8 cellular contexts compared by ENCODE assay signal in the genomic region with DNA sequence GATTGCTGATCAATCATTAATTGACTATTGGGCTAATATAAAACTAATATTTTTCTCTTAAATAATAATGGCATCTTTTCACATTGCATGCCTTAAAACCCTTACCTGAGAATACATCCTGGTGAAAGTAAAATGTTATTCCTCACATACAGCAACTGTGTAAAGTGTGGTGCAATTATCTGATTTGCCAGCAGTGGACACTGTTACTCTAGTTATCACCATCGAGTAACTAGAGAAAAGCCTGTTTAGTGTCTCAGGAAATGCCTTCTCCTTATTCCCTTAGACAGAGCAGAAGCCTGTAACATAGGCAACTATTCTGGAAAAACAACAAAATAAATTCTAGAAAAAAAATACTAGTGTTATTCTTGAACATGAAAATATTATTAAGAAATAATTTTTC.
DNase-seq lines count a peak whose midpoint lies in the region; ATAC-seq and TF ChIP-seq lines count a peak whose summit lies in the region.

No MANE protein-coding gene starts in this region.

- no peak overlapping the region for H3K4me3 Mint-ChIP-seq in activated CD4-positive, alpha-beta T cell treated with anti-CD3 and anti-CD28 coated beads, Interleukin-2, amount 10 ng/mL, durations not matched to agents 24 days and 14 days
- H3K4me3 Mint-ChIP-seq in endothelial cell (ENCODE audit: unreplicated experiment) (no peak overlapping the region), nephron progenitor cell (no peak overlapping the region)
- H3K4me3 Mint-ChIP-seq in natural killer cell treated with Interleukin-12 subunit alpha and Interleukin-12 subunit beta and Interleukin-15 and Interleukin-18, amount 100 ng/mL, for 72 hours = no peak overlapping the region

- TF ChIP-seq CTCF in endothelial cell (IDR thresholded peaks at IDR 0.05; ENCODE audit: unreplicated experiment) (peak; percentile 41), nephron progenitor cell (IDR thresholded peaks at IDR 0.05) (peak; percentile 96)

- no peaks in the 10 kb centered on the region for H3K9me3 Mint-ChIP-seq in activated CD4-positive, alpha-beta T cell treated with anti-CD3 and anti-CD28 coated beads, Interleukin-2, amount 10 ng/mL, durations not matched to agents 24 days and 14 days
- H3K9me3 Mint-ChIP-seq in endothelial cell (ENCODE audit: unreplicated experiment) (no peaks in the 10 kb centered on the region), nephron progenitor cell (no peaks in the 10 kb centered on the region)
- no peaks in the 10 kb centered on the region for H3K9me3 Mint-ChIP-seq in natural killer cell treated with Interleukin-12 subunit alpha and Interleukin-12 subunit beta and Interleukin-15 and Interleukin-18, amount 100 ng/mL, for 72 hours

- peak; percentile 54 for ATAC-seq in HG03378 (IDR thresholded peaks at IDR 0.05; ENCODE audit: unreplicated experiment)
- ATAC-seq in natural killer cell treated with Interleukin-12 subunit alpha and Interleukin-12 subunit beta and Interleukin-15 and Interleukin-18, amount 100 ng/mL, for 72 hours = no peak

- no peaks in the 10 kb centered on the region for H3K27me3 Mint-ChIP-seq in activated CD4-positive, alpha-beta T cell treated with anti-CD3 and anti-CD28 coated beads, Interleukin-2, amount 10 ng/mL, durations not matched to agents 24 days and 14 days
- H3K27me3 Mint-ChIP-seq in endothelial cell (ENCODE audit: unreplicated experiment) = no peaks in the 10 kb centered on the region
- peaks cover 8% of the 10 kb centered on the region for H3K27me3 Mint-ChIP-seq in nephron progenitor cell (ENCODE audit: low read depth, poor library complexity)
- peaks cover 0 to 7% of the 10 kb centered on the region in 2 donors for H3K27me3 Mint-ChIP-seq in natural killer cell treated with Interleukin-12 subunit alpha and Interleukin-12 subunit beta and Interleukin-15 and Interleukin-18, amount 100 ng/mL, for 72 hours

- no peaks in the 10 kb centered on the region for H3K36me3 Mint-ChIP-seq in activated CD4-positive, alpha-beta T cell treated with anti-CD3 and anti-CD28 coated beads, Interleukin-2, amount 10 ng/mL, durations not matched to agents 24 days and 14 days (ENCODE audit: low read depth)
- H3K36me3 Mint-ChIP-seq in endothelial cell (ENCODE audit: low read depth, unreplicated experiment) (no peaks in the 10 kb centered on the region), nephron progenitor cell (ENCODE audit: low read depth) (no peaks in the 10 kb centered on the region)
- H3K36me3 Mint-ChIP-seq in natural killer cell treated with Interleukin-12 subunit alpha and Interleukin-12 subunit beta and Interleukin-15 and Interleukin-18, amount 100 ng/mL, for 72 hours = no peaks in the 10 kb centered on the region

- H3K27ac Mint-ChIP-seq in activated CD4-positive, alpha-beta T cell treated with anti-CD3 and anti-CD28 coated beads, Interleukin-2, amount 10 ng/mL, durations not matched to agents 24 days and 14 days = no peak overlapping the region
- H3K27ac Mint-ChIP-seq in endothelial cell (ENCODE audit: unreplicated experiment) = no peak overlapping the region
- H3K27ac Mint-ChIP-seq in nephron progenitor cell = no peak overlapping the region
- H3K27ac Mint-ChIP-seq in natural killer cell treated with Interleukin-12 subunit alpha and Interleukin-12 subunit beta and Interleukin-15 and Interleukin-18, amount 100 ng/mL, for 72 hours = no peak overlapping the region

- intact Hi-C loops in activated CD4-positive, alpha-beta T cell treated with anti-CD3 and anti-CD28 coated beads, Interleukin-2, amount 10 ng/mL, durations not matched to agents 24 days and 14 days (cut with micrococcal nuclease) = loop anchor here (5.0 to 10.0 kb wide), 3 partner anchors 515 to 797 kb away; no protein-coding TSS in a partner anchor

- DNase-seq in activated CD4-positive, alpha-beta T cell treated with anti-CD3 and anti-CD28 coated beads, Interleukin-2, amount 10 ng/mL, durations not matched to agents 24 days and 14 days = peak; percentile 57
- DNase-seq in activated CD4-positive, alpha-beta T cell treated with anti-CD3 and anti-CD28 coated beads, Interleukin-2, amount 50 U/mL, for 4 hours = no peak
- DNase-seq in NCI-H510A (lab: John Stamatoyannopoulos, UW) (peak; percentile 10), endothelial cell (ENCODE audit: low spot score) (peak; percentile 54), nephron progenitor cell (peak; percentile 46), hepatic stellate cell (ENCODE audit: low spot score) (no peak)
- DNase-seq in natural killer cell treated with Interleukin-12 subunit alpha and Interleukin-12 subunit beta and Interleukin-15 and Interleukin-18, amount 100 ng/mL, for 72 hours (ENCODE audit: low spot score) = no peak

- no peaks in the 10 kb centered on the region for H3K4me1 Mint-ChIP-seq in activated CD4-positive, alpha-beta T cell treated with anti-CD3 and anti-CD28 coated beads, Interleukin-2, amount 10 ng/mL, durations not matched to agents 24 days and 14 days
- H3K4me1 Mint-ChIP-seq in endothelial cell (ENCODE audit: unreplicated experiment) (no peaks in the 10 kb centered on the region), nephron progenitor cell (peaks cover 16% of the 10 kb centered on the region)
- H3K4me1 Mint-ChIP-seq in natural killer cell treated with Interleukin-12 subunit alpha and Interleukin-12 subunit beta and Interleukin-15 and Interleukin-18, amount 100 ng/mL, for 72 hours (ENCODE audit: low read depth in 2 of 2) = no peaks in the 10 kb centered on the region

Comparison
In these comparisons a context has a peak if more than half of its experiments do, and no peak if none do; other contexts are left out.
1. DNase-seq: peak in activated CD4-positive, alpha-beta T cell treated with anti-CD3 and anti-CD28 coated beads, Interleukin-2, amount 10 ng/mL, durations not matched to agents 24 days and 14 days (single experiment), NCI-H510A (single experiment), endothelial cell (single experiment) and nephron progenitor cell (single experiment); none in activated CD4-positive, alpha-beta T cell treated with anti-CD3 and anti-CD28 coated beads, Interleukin-2, amount 50 U/mL, for 4 hours (0 of 2), hepatic stellate cell (single experiment) and natural killer cell treated with Interleukin-12 subunit alpha and Interleukin-12 subunit beta and Interleukin-15 and Interleukin-18, amount 100 ng/mL, for 72 hours (single experiment).